20 cellular contexts compared by ENCODE assay signal in genomic region chr6:99491159-99491558, GRCh38. TPM values are rescaled to one million over a fixed set of nuclear protein-coding genes. Genes with fewer than 3 reads are reported as not detected.
A peak's percentile ranks its signal among the peaks of the same experiment; 100 is the strongest.
DNase-seq lines count a peak whose midpoint lies in the region; ATAC-seq and TF ChIP-seq lines count a peak whose summit lies in the region.
"Had no signal": no experiment of that assay in that cellular context is flagged by ENCODE, and none has a peak within 500 bp of the region (broad histone marks: within the 10 kb centered on the region; RNA-seq: fewer than 3 reads in every experiment).

No MANE protein-coding gene starts in this region.

- H3K9me3 Mint-ChIP-seq in CD8-positive, alpha-beta memory T cell, result no peaks in the 10 kb centered on the region
- no peaks in the 10 kb centered on the region for H3K9me3 Mint-ChIP-seq in memory B cell
- H3K9me3 Mint-ChIP-seq: CD4-positive, CD25-positive, alpha-beta regulatory T cell had no signal

- H3K36me3 ChIP-seq in CD8-positive, alpha-beta memory T cell (ENCODE audit: insufficient read depth, low read length), result peaks cover 3% of the 10 kb centered on the region
- H3K36me3 ChIP-seq in mucosa of descending colon (ENCODE audit: low read depth), result no peaks in the 10 kb centered on the region

- no peak overlapping the region for H3K4me3 ChIP-seq in CD8-positive, alpha-beta memory T cell (ENCODE audit: low read length)
- no peak overlapping the region for H3K4me3 ChIP-seq in mucosa of descending colon

- H3K4me1 ChIP-seq in CD8-positive, alpha-beta memory T cell (ENCODE audit: insufficient read depth, low read length), result peaks cover 7% of the 10 kb centered on the region
- peaks cover 4% of the 10 kb centered on the region for H3K4me1 ChIP-seq in mucosa of descending colon (ENCODE audit: low read depth)
- H3K4me1 ChIP-seq: BE2C had no signal

- no peak for ATAC-seq in T-helper 17 cell
- ATAC-seq in memory B cell (ENCODE audit: low read depth), result no peak
- ATAC-seq in mucosa of descending colon, result no peak
- no peak for ATAC-seq in HG03521 (IDR thresholded peaks at IDR 0.05; ENCODE audit: unreplicated experiment)

- POLR2A ChIA-PET in CD8-positive, alpha-beta memory T cell (lab: Charles Lee), result no interaction called here

- H3K4me1 Mint-ChIP-seq in CD8-positive, alpha-beta memory T cell, result peaks cover 16 to 28% (median 19%) of the 10 kb centered on the region in 3 donors
- H3K4me1 Mint-ChIP-seq in T-helper 17 cell, result peaks cover 12% of the 10 kb centered on the region
- H3K4me1 Mint-ChIP-seq in memory B cell, result peaks cover 13% of the 10 kb centered on the region

- no peak overlapping the region for H3K27ac ChIP-seq in CD8-positive, alpha-beta memory T cell (ENCODE audit: low read depth, low read length)
- H3K27ac ChIP-seq: KMS-11 had no signal

- no peak for TF ChIP-seq CTCF in mucosa of descending colon (IDR thresholded peaks at IDR 0.05)

- peak overlapping the region; percentile 25 to 94 (median 82) for H3K27ac Mint-ChIP-seq in CD8-positive, alpha-beta memory T cell
- H3K27ac Mint-ChIP-seq in T-helper 17 cell (peak overlapping the region; percentile 47), memory B cell (peak overlapping the region; percentile 17)

- CTCF ChIA-PET in CD8-positive, alpha-beta memory T cell (lab: Charles Lee), result interaction anchor here (1.4 kb wide), 1 partner anchor 57 kb away, joined by 3 read pairs; no protein-coding TSS in a partner anchor

- peaks cover 15 to 25% (median 17%) of the 10 kb centered on the region in 3 donors for H3K36me3 Mint-ChIP-seq in CD8-positive, alpha-beta memory T cell
- H3K36me3 Mint-ChIP-seq in T-helper 17 cell (ENCODE audit: low read depth) (peaks cover 4% of the 10 kb centered on the region), memory B cell (peaks cover 13% of the 10 kb centered on the region)

- H3K27me3 ChIP-seq in CD8-positive, alpha-beta memory T cell (ENCODE audit: insufficient read depth, low read length, poor library complexity, severe bottlenecking), result no peaks in the 10 kb centered on the region
- H3K27me3 ChIP-seq: BE2C had no signal

- H3K4me3 Mint-ChIP-seq in CD8-positive, alpha-beta memory T cell, result peak overlapping the region in 4 of 7 donors; percentile 23 to 66 (median 62)
- H3K4me3 Mint-ChIP-seq in T-helper 17 cell (no peak overlapping the region), memory B cell (no peak overlapping the region)
- H3K4me3 Mint-ChIP-seq: CD4-positive, CD25-positive, alpha-beta regulatory T cell had no signal

- in situ Hi-C loops in ACHN (cut with HindIII; ENCODE audit: low pct_ligation_motif_present, low pct_unique_long_range_greater_than_20kb, low sequenced_read_pairs), result no loop called here

- H3K9me3 ChIP-seq in CD8-positive, alpha-beta memory T cell (ENCODE audit: low read length), result no peaks in the 10 kb centered on the region
- H3K9me3 ChIP-seq in T-helper 17 cell (ENCODE audit: control insufficient read depth, low read length, poor library complexity, severe bottlenecking), result no peaks in the 10 kb centered on the region
- H3K9me3 ChIP-seq in mucosa of descending colon, result no peaks in the 10 kb centered on the region
- H3K9me3 ChIP-seq: BE2C, SK-N-SH had no signal

- no peaks in the 10 kb centered on the region for H3K27me3 Mint-ChIP-seq in CD8-positive, alpha-beta memory T cell
- H3K27me3 Mint-ChIP-seq in T-helper 17 cell (no peaks in the 10 kb centered on the region), memory B cell (no peaks in the 10 kb centered on the region)
- H3K27me3 Mint-ChIP-seq: CD4-positive, CD25-positive, alpha-beta regulatory T cell had no signal

- peak; percentile 6 for DNase-seq in DMS79 treated with DMSO at 0.1 percent for 48 hours (lab: John Stamatoyannopoulos, UW)
- no peak for DNase-seq in DMS79 (lab: John Stamatoyannopoulos, UW)
- DNase-seq in CD8-positive, alpha-beta memory T cell, result no peak
- DNase-seq in T-helper 17 cell, result no peak
- no peak for DNase-seq in memory B cell (ENCODE audit: low spot score in 2 of 2)
- no peak for DNase-seq in mucosa of descending colon
- no peak for DNase-seq in ACHN
- DNase-seq: 8988T, BE2C, Calu3, GDM1, MV-4-11, NCI-H187 treated with DMSO at 0.1 percent for 48 hours, NCI-H748 treated with DMSO at 0.1 percent for 48 hours, OCI-M1, SHP77 treated with DMSO at 0.1 percent for 48 hours, SK-N-SH had no signal

- intact Hi-C loops in mucosa of descending colon (cut with DNase I, micrococcal nuclease), result no loop called here

RNA-seq across cellular contexts. Expression of gene USP45, which starts 24.1 kb away (rescaled TPM):
- total RNA-seq in CD8-positive, alpha-beta memory T cell, result 10 to 100 TPM; 14.1 to 15.8 TPM
- polyA plus RNA-seq in CD8-positive, alpha-beta memory T cell, result 4.1 TPM
- total RNA-seq in T-helper 17 cell (1 to 10 TPM; 8.3 to 9.2 TPM), mucosa of descending colon (10 to 100 TPM in 2 of 3 donors, 1 to 10 TPM in 1; 9.4 to 18.0 (median 16.1) TPM)

Comparison
In these comparisons a context has a peak if more than half of its experiments do, and no peak if none do; other contexts are left out.
1. H3K27ac Mint-ChIP-seq: peak in every context shown above with its lines; median percentile 82 in CD8-positive, alpha-beta memory T cell; 47 in T-helper 17 cell; 17 in memory B cell.
2. H3K4me3 Mint-ChIP-seq: peak in CD8-positive, alpha-beta memory T cell (4 of 7); none in T-helper 17 cell (single experiment) and memory B cell (single experiment).